Comparison of ENCODE assay signal across 11 cellular contexts in the genomic region with DNA sequence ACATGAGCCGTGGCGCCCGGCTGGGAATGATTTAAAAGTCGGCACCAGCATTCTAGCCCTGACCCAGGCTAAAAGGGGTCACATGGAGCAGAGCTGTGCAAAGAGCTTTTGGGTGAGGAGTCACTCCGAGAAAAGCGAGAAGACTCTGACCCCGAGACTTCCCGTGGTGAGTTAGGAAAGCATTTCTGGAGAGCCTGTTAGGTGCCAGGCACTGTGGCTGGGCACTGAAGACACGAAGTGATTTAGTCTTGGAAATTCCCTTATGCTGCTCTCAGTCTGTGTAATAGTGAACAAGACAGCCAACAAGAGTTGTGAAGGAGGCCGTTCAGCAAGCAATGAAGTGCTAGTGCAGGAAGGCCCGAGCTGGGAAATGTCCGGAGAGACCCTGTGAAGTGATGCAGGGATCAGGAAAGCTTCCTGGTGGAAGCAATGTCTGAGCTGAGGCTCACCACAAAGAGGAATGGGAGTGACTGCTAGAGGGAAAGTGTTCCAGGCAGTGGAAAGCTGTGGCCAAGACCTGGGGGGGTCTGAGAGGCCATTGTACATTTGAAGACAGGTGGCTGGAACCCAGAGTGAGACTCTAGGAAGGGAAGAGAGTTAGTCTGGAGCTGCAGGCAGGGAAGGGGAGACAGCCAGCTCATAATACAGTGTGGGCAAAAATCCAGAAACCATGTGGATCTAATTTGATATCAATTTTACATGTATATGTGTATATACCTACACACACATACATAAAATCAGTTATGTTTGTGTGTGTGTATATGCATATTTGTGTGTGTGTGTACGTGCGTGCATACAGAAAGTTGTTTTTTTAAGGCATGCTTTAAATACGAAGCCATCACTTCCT. TPM values are rescaled to one million over a fixed set of nuclear protein-coding genes. Genes with fewer than 3 reads are reported as not detected.
A peak's percentile ranks its signal among the peaks of the same experiment; 100 is the strongest.
DNase-seq lines count a peak whose midpoint lies in the region; ATAC-seq, FAIRE-seq and TF ChIP-seq lines count a peak whose summit lies in the region.
"Had no signal": no experiment of that assay in that cellular context is flagged by ENCODE, and none has a peak within 500 bp of the region (broad histone marks: within the 10 kb centered on the region; RNA-seq: fewer than 3 reads in every experiment).

No MANE protein-coding gene starts in this region.

- no peak for FAIRE-seq in RCC 7860 (lab: Jason Lieb, UNC)
- FAIRE-seq: endometrium had no signal

- TF ChIP-seq POLR2A in breast epithelium (IDR thresholded peaks at IDR 0.05): no peak

- H4K20me1 ChIP-seq in mammary epithelial cell (ENCODE audit: insufficient read depth, low read length): peaks cover 3% of the 10 kb centered on the region

- H3K27me3 ChIP-seq in breast epithelium (no peaks in the 10 kb centered on the region), mammary epithelial cell (ENCODE audit: insufficient read depth, low read length) (no peaks in the 10 kb centered on the region), thymus (ENCODE audit: control insufficient read depth, insufficient read depth) (no peaks in the 10 kb centered on the region)

- dilution Hi-C loops in mammary epithelial cell (cut with HindIII; ENCODE audit: low sequenced_read_pairs): no loop called here

- no peaks in the 10 kb centered on the region for H3K9me3 Mint-ChIP-seq in activated naive CD4-positive, alpha-beta T cell treated with anti-CD3 and anti-CD28 coated beads, Interleukin-2, amount 50 U/mL, for 24 hours
- no peaks in the 10 kb centered on the region for H3K9me3 Mint-ChIP-seq in memory B cell

- no peak overlapping the region for H2AFZ ChIP-seq in mammary epithelial cell (ENCODE audit: low read depth, low read length)

- H3K27ac Mint-ChIP-seq in activated naive CD4-positive, alpha-beta T cell treated with anti-CD3 and anti-CD28 coated beads, Interleukin-2, amount 50 U/mL, for 24 hours: peak overlapping the region; percentile 88
- peak overlapping the region; percentile 58 for H3K27ac Mint-ChIP-seq in memory B cell

- no peak overlapping the region for H3K4me2 ChIP-seq in mammary epithelial cell (ENCODE audit: insufficient read depth, low read depth, low read length)

- H3K36me3 Mint-ChIP-seq in activated naive CD4-positive, alpha-beta T cell treated with anti-CD3 and anti-CD28 coated beads, Interleukin-2, amount 50 U/mL, for 24 hours: peaks cover 1% of the 10 kb centered on the region
- peaks cover 9% of the 10 kb centered on the region for H3K36me3 Mint-ChIP-seq in memory B cell

- no peaks in the 10 kb centered on the region for H3K36me3 ChIP-seq in breast epithelium
- H3K36me3 ChIP-seq in mammary epithelial cell (ENCODE audit: insufficient read depth, low read length): no peaks in the 10 kb centered on the region
- peaks cover 9% of the 10 kb centered on the region for H3K36me3 ChIP-seq in thymus (ENCODE audit: control insufficient read depth, insufficient read depth)

- 79% methylated on average over 13 of the region's 15 CpGs for WGBS in mammary epithelial cell (ENCODE audit: low coverage, missing lambda C conversion rate)
- 95% methylated on average over 15 of the region's 15 CpGs for WGBS in thymus

- H3K9me3 ChIP-seq in breast epithelium (no peaks in the 10 kb centered on the region), mammary epithelial cell (replicated peaks; ENCODE audit: insufficient read depth, low read length) (no peaks in the 10 kb centered on the region), thymus (ENCODE audit: control insufficient read depth) (no peaks in the 10 kb centered on the region)

- H3K4me3 Mint-ChIP-seq in activated naive CD4-positive, alpha-beta T cell treated with anti-CD3 and anti-CD28 coated beads, Interleukin-2, amount 50 U/mL, for 24 hours: peak overlapping the region; percentile 76
- peak overlapping the region; percentile 45 for H3K4me3 Mint-ChIP-seq in memory B cell

- BruUV-seq in mammary epithelial cell (replicated peaks; lab: Mats Ljungman, UMichigan): no TSS peak

- peaks cover 88% of the 10 kb centered on the region for H3K4me1 Mint-ChIP-seq in activated naive CD4-positive, alpha-beta T cell treated with anti-CD3 and anti-CD28 coated beads, Interleukin-2, amount 50 U/mL, for 24 hours
- H3K4me1 Mint-ChIP-seq in memory B cell: peaks cover 54% of the 10 kb centered on the region

- H3K27ac ChIP-seq in breast epithelium (peak overlapping the region; percentile 74 to 75), mammary epithelial cell (ENCODE audit: insufficient read depth, low read depth, low read length) (no peak overlapping the region), thymus (ENCODE audit: low read depth) (peak overlapping the region; percentile 62)
- H3K27ac ChIP-seq: WERI-Rb-1 had no signal

- no peak for DNase-seq in breast epithelium (ENCODE audit: low spot score in 2 of 2)
- DNase-seq in mammary epithelial cell: no peak
- no peak for DNase-seq in memory B cell (ENCODE audit: low spot score in 2 of 2)
- DNase-seq in RCC 7860 (ENCODE audit: low spot score): no peak
- DNase-seq in omental fat pad (ENCODE audit: low spot score): no peak
- DNase-seq: NCI-H2227 treated with DMSO at 0.1 percent for 48 hours, WERI-Rb-1 had no signal

- in situ Hi-C loops in mammary epithelial cell (cut with MboI; ENCODE audit: low sequenced_read_pairs in 2 of 2): loop anchor here in 1 of 2 donors (25.0 kb wide), 1 partner anchor 108 kb away; a partner anchor contains a TSS

- H3K4me3 ChIP-seq in breast epithelium (no peak overlapping the region), mammary epithelial cell (replicated peaks in 1 of 3; ENCODE audit: insufficient read depth in 1 of 3, low read depth in 2 of 3, low read length in 3 of 3) (no peak overlapping the region), thymus (ENCODE audit: low read length) (no peak overlapping the region)

- peaks cover 15 to 54% of the 10 kb centered on the region in 2 donors for H3K4me1 ChIP-seq in breast epithelium
- H3K4me1 ChIP-seq in mammary epithelial cell (ENCODE audit: insufficient read depth, low read length): peaks cover 41% of the 10 kb centered on the region
- H3K4me1 ChIP-seq in thymus (ENCODE audit: control insufficient read depth, insufficient read depth, low read length): peaks cover 31% of the 10 kb centered on the region

- CTCF ChIA-PET in mammary epithelial cell (lab: Charles Lee; ENCODE audit: low non-redundant PET): no interaction called here

- no peaks in the 10 kb centered on the region for H3K27me3 Mint-ChIP-seq in activated naive CD4-positive, alpha-beta T cell treated with anti-CD3 and anti-CD28 coated beads, Interleukin-2, amount 50 U/mL, for 24 hours
- H3K27me3 Mint-ChIP-seq in memory B cell: no peaks in the 10 kb centered on the region

- TF ChIP-seq CTCF in breast epithelium (IDR thresholded peaks at IDR 0.05) (no peak), mammary epithelial cell (conservative IDR thresholded peaks at IDR 0.05 in 1 of 2, IDR thresholded peaks at IDR 0.05 in 1 of 2; ENCODE audit: extremely low read depth in 1 of 2, insufficient read depth in 1 of 2, low read depth in 1 of 2, low read length in 2 of 2) (no peak), omental fat pad (IDR thresholded peaks at IDR 0.05) (no peak)

- no peak overlapping the region for H3K9ac ChIP-seq in mammary epithelial cell (ENCODE audit: insufficient read depth, low read length)

- no peak for ATAC-seq in memory B cell (ENCODE audit: low read depth)
- ATAC-seq in omental fat pad (ENCODE audit: low FRiP score): no peak
- ATAC-seq in HG03342 (IDR thresholded peaks at IDR 0.05; ENCODE audit: unreplicated experiment): no peak

- intact Hi-C loops in breast epithelium (cut with DNase I; ENCODE audit: low total_unique reads): no loop called here
- intact Hi-C loops in mammary epithelial cell (cut with micrococcal nuclease): no loop called here

- peaks cover 93% of the 10 kb centered on the region for H3K79me2 ChIP-seq in mammary epithelial cell (ENCODE audit: insufficient read depth, low read length)

RNA-seq across cellular contexts. Expression of a gene that starts 31.7 kb away (rescaled TPM):
- total RNA-seq in breast epithelium (10 to 100 TPM; 12.6 to 34.0 (median 22.3) TPM), mammary epithelial cell (10 to 100 TPM; 26.7 to 64.4 TPM), omental fat pad (10 to 100 TPM; 14.8 to 27.1 (median 23.4) TPM)
- polyA plus RNA-seq in mammary epithelial cell (38.9 TPM), thymus (17.5 TPM)
- polyA minus RNA-seq in mammary epithelial cell: 79.0 TPM

RNA-seq across cellular contexts. Expression of a gene that starts 46.4 kb away (rescaled TPM):
- under 1 TPM; 0.16 to 0.33 (median 0.29) TPM for total RNA-seq in breast epithelium
- total RNA-seq in mammary epithelial cell: under 1 TPM; 0.14 to 0.17 TPM
- polyA plus RNA-seq in mammary epithelial cell: 0.08 TPM
- not detected for polyA minus RNA-seq in mammary epithelial cell
- polyA plus RNA-seq in thymus: 0.87 TPM
- under 1 TPM in 1 of 4 donors, not detected in 3; 0.32 TPM for total RNA-seq in omental fat pad

RNA-seq across cellular contexts. Expression of a gene that starts 57.3 kb away (rescaled TPM):
- total RNA-seq in breast epithelium: 10 to 100 TPM in 2 of 3 donors, 1 to 10 TPM in 1; 4.8 to 13.8 (median 12.1) TPM
- 10 to 100 TPM; 19.2 to 24.4 TPM for total RNA-seq in mammary epithelial cell
- polyA plus RNA-seq in mammary epithelial cell: 14.3 TPM
- polyA minus RNA-seq in mammary epithelial cell: 3.7 TPM
- 11.7 TPM for polyA plus RNA-seq in thymus
- 10 to 100 TPM in 1 of 4 donors, 1 to 10 TPM in 3; 7.3 to 12.8 (median 8.6) TPM for total RNA-seq in omental fat pad
